Comparison of ENCODE assay signal across 8 cellular contexts in the genomic region with DNA sequence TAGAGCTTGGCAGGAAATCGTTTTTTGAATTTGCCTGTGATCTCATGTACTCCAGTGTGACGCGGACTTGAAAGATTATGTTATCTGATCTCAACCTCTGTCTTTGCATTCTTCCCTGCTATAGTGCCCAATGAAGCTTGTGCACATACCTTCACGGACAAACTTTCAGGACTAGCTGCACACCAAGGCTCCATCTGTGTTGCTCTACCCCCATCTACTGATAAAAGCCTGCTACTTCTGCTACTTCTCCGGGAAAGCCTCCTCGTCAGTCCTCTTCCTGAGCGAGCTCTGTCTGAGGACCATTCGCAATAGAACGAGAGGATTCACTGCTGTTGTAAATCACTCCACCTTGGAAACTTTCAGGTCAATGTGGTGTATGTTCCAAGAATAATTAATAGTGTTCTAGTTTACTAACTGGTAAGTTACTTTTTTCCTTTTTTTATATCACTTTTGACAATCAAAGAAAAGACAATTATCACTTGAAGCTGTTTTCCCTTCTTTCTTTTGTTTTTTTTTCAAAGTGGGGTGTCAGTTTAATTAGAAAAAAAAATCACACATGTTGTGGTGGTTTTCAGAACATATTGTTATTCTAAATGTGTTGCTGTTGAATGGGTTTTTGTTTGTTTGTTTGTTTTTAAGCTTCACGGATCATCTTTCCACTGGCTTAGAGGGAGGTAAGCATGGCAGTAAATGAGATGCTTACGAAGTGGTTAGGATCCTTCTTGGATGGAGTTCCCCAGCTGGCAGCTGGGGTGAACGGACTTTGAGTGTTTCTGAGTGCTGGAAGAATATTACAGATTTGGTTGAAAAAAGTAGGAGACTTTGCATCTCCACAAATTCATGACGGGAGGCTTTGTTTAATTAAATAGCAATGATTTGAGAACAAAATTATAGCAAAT.
DNase-seq lines count a peak whose midpoint lies in the region; ATAC-seq and TF ChIP-seq lines count a peak whose summit lies in the region.

No MANE protein-coding gene starts in this region.

- no peaks in the 10 kb centered on the region for H3K9me3 Mint-ChIP-seq in activated naive CD8-positive, alpha-beta T cell treated with anti-CD3 and anti-CD28 coated beads, Interleukin-2, amount 50 U/mL, for 24 hours

- peaks cover 3% of the 10 kb centered on the region for H3K4me1 Mint-ChIP-seq in activated naive CD8-positive, alpha-beta T cell treated with anti-CD3 and anti-CD28 coated beads, Interleukin-2, amount 50 U/mL, for 24 hours

- H3K27me3 Mint-ChIP-seq in activated naive CD8-positive, alpha-beta T cell treated with anti-CD3 and anti-CD28 coated beads, Interleukin-2, amount 50 U/mL, for 24 hours: peaks cover 12% of the 10 kb centered on the region

- 11 to 15% methylated on average over 13 of the region's 13 CpGs for WGBS in heart right ventricle, 2 donors

- H3K9me3 ChIP-seq in heart right ventricle: no peaks in the 10 kb centered on the region

- ATAC-seq in HG03442 (IDR thresholded peaks at IDR 0.05; ENCODE audit: unreplicated experiment): peak; percentile 79
- peak; percentile 75 for ATAC-seq in activated naive CD8-positive, alpha-beta T cell treated with anti-CD3 and anti-CD28 coated beads, Interleukin-2, amount 50 U/mL, for 24 hours
- peak; percentile 66 to 88 (median 72) for ATAC-seq in heart right ventricle
- ATAC-seq in GM18511 (IDR thresholded peaks at IDR 0.05; ENCODE audit: unreplicated experiment): no peak

- no peaks in the 10 kb centered on the region for H3K36me3 ChIP-seq in heart right ventricle

- H3K4me1 ChIP-seq in heart right ventricle: peaks cover 0 to 4% (median 0%) of the 10 kb centered on the region in 9 donors

- H3K36me3 Mint-ChIP-seq in activated naive CD8-positive, alpha-beta T cell treated with anti-CD3 and anti-CD28 coated beads, Interleukin-2, amount 50 U/mL, for 24 hours (ENCODE audit: low read depth): no peaks in the 10 kb centered on the region

- TF ChIP-seq CTCF in AG09309 (IDR thresholded peaks at IDR 0.05; ENCODE audit: control insufficient read depth, insufficient read depth, low read depth, low read length, missing control alignments) (peak; percentile 74), GM12874 (IDR thresholded peaks at IDR 0.05; ENCODE audit: insufficient read depth, low read depth, low read length) (peak; percentile 23; the same call in 1 of the 2 replicates), heart right ventricle (IDR thresholded peaks at IDR 0.05) (peak; percentile 19 to 78 (median 67))

- H3K27ac Mint-ChIP-seq in activated naive CD8-positive, alpha-beta T cell treated with anti-CD3 and anti-CD28 coated beads, Interleukin-2, amount 50 U/mL, for 24 hours: no peak overlapping the region

- intact Hi-C loops in heart right ventricle (cut with DNase I): loop anchor here in 9 of 10 donors (1.0 to 10.0 kb wide), 5 partner anchors 269 to 276 kb away; no protein-coding TSS in a partner anchor

- DNase-seq in AG09309 (ENCODE audit: low read depth) (peak; percentile 16), NOMO-1 (lab: John Stamatoyannopoulos, UW; ENCODE audit: unreplicated experiment in 2 of 2) (peak; percentile 68 to 76), heart right ventricle (peak in 1 of 2 donors; percentile 36), renal cortical epithelial cell (ENCODE audit: low read depth) (peak; percentile 63)
- DNase-seq in activated naive CD8-positive, alpha-beta T cell treated with anti-CD3 and anti-CD28 coated beads, Interleukin-2, amount 50 U/mL, for 24 hours: peak; percentile 14

- H3K4me3 ChIP-seq in AG09309 (ENCODE audit: control insufficient read depth, low read depth, low read length) (no peak overlapping the region), heart right ventricle (no peak overlapping the region)

- no peak overlapping the region for H3K4me3 Mint-ChIP-seq in activated naive CD8-positive, alpha-beta T cell treated with anti-CD3 and anti-CD28 coated beads, Interleukin-2, amount 50 U/mL, for 24 hours

- no peak overlapping the region for H3K27ac ChIP-seq in heart right ventricle

- H3K27me3 ChIP-seq in heart right ventricle: peaks cover 0 to 75% (median 41%) of the 10 kb centered on the region in 7 donors

Comparison
In these comparisons a context has a peak if more than half of its experiments do, and no peak if none do; other contexts are left out.
1. CTCF ChIP-seq: peak in every context shown above with its lines; median percentile 74 in AG09309; 67 in heart right ventricle; 23 in GM12874.